Comparison of ENCODE assay signal across 13 cellular contexts in the genomic region with DNA sequence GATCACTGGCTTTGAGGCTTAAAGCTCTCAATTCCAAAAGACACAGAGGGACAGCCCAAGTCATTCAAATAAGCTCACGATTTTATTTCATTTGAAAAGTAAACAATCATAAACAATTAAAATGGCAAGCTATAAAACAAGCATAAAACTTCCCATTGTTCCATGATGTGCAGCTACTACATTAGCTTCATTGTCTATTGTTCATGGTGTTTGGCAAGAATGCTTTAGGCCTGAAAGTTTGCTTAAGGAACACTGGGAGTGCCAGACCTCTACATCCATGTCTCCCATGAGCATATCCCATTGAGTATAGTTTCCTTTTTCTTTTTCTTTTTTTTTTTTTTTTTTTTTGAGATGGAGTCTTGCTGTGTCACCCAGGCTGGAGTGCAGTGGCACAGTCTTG.
DNase-seq lines count a peak whose midpoint lies in the region; ATAC-seq and FAIRE-seq lines count a peak whose summit lies in the region.
"Had no signal": no experiment of that assay in that cellular context is flagged by ENCODE, and none has a peak within 500 bp of the region (broad histone marks: within the 10 kb centered on the region; RNA-seq: fewer than 3 reads in every experiment).

No MANE protein-coding gene starts in this region.

- DNase-seq in NCI-H526 treated with DMSO at 0.1 percent for 48 hours (lab: John Stamatoyannopoulos, UW) (peak; percentile 68), midbrain (lab: John Stamatoyannopoulos, UW) (peak; percentile 53), SKM-1 (lab: John Stamatoyannopoulos, UW; ENCODE audit: unreplicated experiment) (no peak), NCI-H510A treated with DMSO at 0.1 percent for 48 hours (lab: John Stamatoyannopoulos, UW) (no peak)
- DNase-seq in activated CD4-positive, CD25-positive, alpha-beta regulatory T cell treated with anti-CD3 and anti-CD28 coated beads, Interleukin-2, amount 50 U/mL, for 72 hours = no peak
- DNase-seq: KBM-7, NCI-H1092 treated with DMSO at 0.1 percent for 48 hours, NCI-H1694, NCI-H2107, SIG-M5 had no signal

- no peak for ATAC-seq in HG02759 (IDR thresholded peaks at IDR 0.05; ENCODE audit: unreplicated experiment)
- ATAC-seq: GM23338 had no signal

- peak; percentile 14 for FAIRE-seq in colon (lab: Jason Lieb, UNC)

Comparison
In these comparisons a context has a peak if more than half of its experiments do, and no peak if none do; other contexts are left out.
1. DNase-seq: peak in NCI-H526 treated with DMSO at 0.1 percent for 48 hours (single experiment) and midbrain (single experiment); none in activated CD4-positive, CD25-positive, alpha-beta regulatory T cell treated with anti-CD3 and anti-CD28 coated beads, Interleukin-2, amount 50 U/mL, for 72 hours (single experiment), SKM-1 (single experiment) and NCI-H510A treated with DMSO at 0.1 percent for 48 hours (single experiment).